In genomic region chr20:54938707-54939106, GRCh38 we compare ENCODE assay signal across 20 cellular contexts.
A peak's percentile ranks its signal among the peaks of the same experiment; 100 is the strongest.
DNase-seq lines count a peak whose midpoint lies in the region; ATAC-seq, FAIRE-seq and TF ChIP-seq lines count a peak whose summit lies in the region.
"Had no signal": no experiment of that assay in that cellular context is flagged by ENCODE, and none has a peak within 500 bp of the region (broad histone marks: within the 10 kb centered on the region; RNA-seq: fewer than 3 reads in every experiment).

No MANE protein-coding gene starts in this region.

- ATAC-seq in GM19035 (IDR thresholded peaks at IDR 0.05; ENCODE audit: unreplicated experiment), result no peak
- ATAC-seq: K562 had no signal

- H3K4me3 ChIP-seq in BE2C (ENCODE audit: low read depth, low read length) (no peak overlapping the region), adipocyte (ENCODE audit: low read length) (no peak overlapping the region), SJCRH30 (no peak overlapping the region)
- H3K4me3 ChIP-seq: GM23248, HAP-1, K562 had no signal

- H3K27me3 ChIP-seq in BE2C (no peaks in the 10 kb centered on the region), adipocyte (replicated peaks; ENCODE audit: control insufficient read depth, insufficient read depth, low read length) (no peaks in the 10 kb centered on the region), SJCRH30 (no peaks in the 10 kb centered on the region; the same call in none of the 2 replicates)

- FAIRE-seq in HTR-8/SVneo (lab: Jason Lieb, UNC), result peak; percentile 42
- FAIRE-seq: D721Med, G401.6, GM12892, GM18507, K562 had no signal

- H3K36me3 ChIP-seq in BE2C (no peaks in the 10 kb centered on the region), adipocyte (ENCODE audit: control insufficient read depth, insufficient read depth, low read length, severe bottlenecking) (no peaks in the 10 kb centered on the region), SJCRH30 (no peaks in the 10 kb centered on the region)
- H3K36me3 ChIP-seq: HAP-1 had no signal

- H3K27ac ChIP-seq in SJCRH30, result no peak overlapping the region
- H3K27ac ChIP-seq: C4-2B, GM23248 had no signal

- peak; percentile 64 for TF ChIP-seq CTCF in BE2C (IDR thresholded peaks at IDR 0.05; ENCODE audit: low read depth, low read length)

- H3K9me3 ChIP-seq in BE2C (no peaks in the 10 kb centered on the region), adipocyte (ENCODE audit: control insufficient read depth, low read length) (no peaks in the 10 kb centered on the region), SJCRH30 (replicated peaks) (no peaks in the 10 kb centered on the region)
- H3K9me3 ChIP-seq: Caco-2, HAP-1 had no signal

- DNase-seq in BE2C, result peak; percentile 43
- no peak for DNase-seq in HTR-8/SVneo (ENCODE audit: insufficient read length, low spot score)
- peak; percentile 83 for DNase-seq in SK-N-DZ (ENCODE audit: low spot score)
- DNase-seq in adipocyte (ENCODE audit: low read depth), result peak; percentile 1
- DNase-seq in SJCRH30, result no peak
- DNase-seq in NCI-H1105 (lab: John Stamatoyannopoulos, UW), result no peak
- no peak for DNase-seq in posterior vena cava (ENCODE audit: low spot score)
- DNase-seq: ACHN; Caco-2; CD4-positive, alpha-beta T cell; GM23248; IMR-90 had no signal

- intact Hi-C loops in posterior vena cava (cut with DNase I), result loop anchor here in 1 of 2 donors (10.0 kb wide), 1 partner anchor 1906 kb away; no protein-coding TSS in a partner anchor

- H3K4me1 ChIP-seq in BE2C, result peaks cover 7% of the 10 kb centered on the region; the same call in 1 of the 2 replicates
- H3K4me1 ChIP-seq in adipocyte (ENCODE audit: control insufficient read depth, insufficient read depth, low read length), result no peaks in the 10 kb centered on the region
- no peaks in the 10 kb centered on the region for H3K4me1 ChIP-seq in SJCRH30
- H3K4me1 ChIP-seq: Caco-2, HAP-1 had no signal

- no peak overlapping the region for H3K9ac ChIP-seq in adipocyte (ENCODE audit: low read length)
- H3K9ac ChIP-seq: GM23248 had no signal

Comparison
In these comparisons a context has a peak if more than half of its experiments do, and no peak if none do; other contexts are left out.
1. DNase-seq: peak in BE2C (single experiment), SK-N-DZ (single experiment) and adipocyte (single experiment); none in HTR-8/SVneo (single experiment), SJCRH30 (0 of 2), NCI-H1105 (single experiment) and posterior vena cava (single experiment).